In the genomic region with DNA sequence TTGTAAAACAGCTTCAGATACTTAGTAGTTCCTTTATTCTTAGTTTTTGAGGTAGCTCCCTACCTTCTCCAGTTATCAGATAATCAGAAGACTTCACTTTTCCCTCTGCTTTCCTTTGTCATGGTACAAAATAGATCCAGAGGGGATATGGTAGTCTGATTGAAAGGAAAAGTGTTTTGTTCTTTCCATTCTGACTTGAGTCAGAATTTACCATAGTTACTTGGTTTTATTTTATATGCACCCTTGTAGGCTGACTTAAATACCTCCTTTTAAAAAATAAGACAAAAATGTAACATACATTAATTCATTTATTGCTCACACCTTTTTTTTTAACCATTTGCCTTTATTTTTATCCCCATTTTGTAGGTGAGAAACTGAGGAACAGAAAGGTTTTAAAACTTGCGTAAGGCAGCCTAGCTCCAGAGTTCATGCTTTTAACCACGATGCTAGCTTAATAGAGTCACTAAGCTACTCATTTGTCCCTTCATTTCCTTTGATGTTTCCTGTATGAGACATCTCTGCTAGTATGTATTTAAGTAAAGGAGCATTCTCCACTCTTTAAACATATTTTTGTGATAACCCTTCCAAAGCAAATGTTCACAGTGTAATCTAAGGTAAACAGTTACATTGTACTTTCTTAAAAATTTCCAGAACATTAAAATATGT, we compare ENCODE assay signal across 11 cellular contexts.
DNase-seq lines count a peak whose midpoint lies in the region; ATAC-seq and TF ChIP-seq lines count a peak whose summit lies in the region.
"Had no signal": no experiment of that assay in that cellular context is flagged by ENCODE, and none has a peak within 500 bp of the region (broad histone marks: within the 10 kb centered on the region; RNA-seq: fewer than 3 reads in every experiment).

No MANE protein-coding gene starts in this region.

- no peak overlapping the region for H3K4me3 ChIP-seq in GM23338
- H3K4me3 ChIP-seq in smooth muscle cell = no peak overlapping the region

- H3K36me3 ChIP-seq in GM23338 (ENCODE audit: insufficient read depth) (no peaks in the 10 kb centered on the region), smooth muscle cell (ENCODE audit: low read depth) (no peaks in the 10 kb centered on the region)

- H3K4me3 Mint-ChIP-seq in GM23338 (no peak overlapping the region), T-helper 17 cell (peak overlapping the region; percentile 75)
- H3K4me3 Mint-ChIP-seq: activated CD4-positive, alpha-beta T cell treated with anti-CD3 and anti-CD28 coated beads, Interleukin-2, amount 10 ng/mL, durations not matched to agents 7 days and 5 days had no signal

- H3K4me1 Mint-ChIP-seq in GM23338 (no peaks in the 10 kb centered on the region), T-helper 17 cell (peaks cover 21% of the 10 kb centered on the region)

- DNase-seq in GM23338 (ENCODE audit: low spot score) (no peak), T-helper 17 cell (no peak), foreskin keratinocyte (no peak), smooth muscle cell (lab: John Stamatoyannopoulos, UW; ENCODE audit: unreplicated experiment) (no peak), hippocampal formation (lab: John Stamatoyannopoulos, UW) (no peak), sciatic nerve (ENCODE audit: low spot score) (no peak), 8988T (no peak)
- DNase-seq: activated CD4-positive, alpha-beta T cell treated with anti-CD3 and anti-CD28 coated beads, Interleukin-2, amount 10 ng/mL, durations not matched to agents 7 days and 5 days; NCI-H1092 had no signal

- no peaks in the 10 kb centered on the region for H3K9me3 Mint-ChIP-seq in GM23338
- H3K9me3 Mint-ChIP-seq: activated CD4-positive, alpha-beta T cell treated with anti-CD3 and anti-CD28 coated beads, Interleukin-2, amount 10 ng/mL, durations not matched to agents 7 days and 5 days had no signal

- H3K9me3 ChIP-seq in T-helper 17 cell (ENCODE audit: control insufficient read depth, low read length, poor library complexity, severe bottlenecking) (no peaks in the 10 kb centered on the region), smooth muscle cell (replicated peaks; ENCODE audit: low read depth) (no peaks in the 10 kb centered on the region)

- WGBS in smooth muscle cell (ENCODE audit: low lambda C conversion rate) = 13% methylated on average over 2 of the region's 2 CpGs

- H3K27ac ChIP-seq in GM23338 (ENCODE audit: low read depth) (no peak overlapping the region), foreskin keratinocyte (peak overlapping the region; percentile 28), smooth muscle cell (ENCODE audit: low read depth) (peak overlapping the region; percentile 92)
- H3K27ac ChIP-seq: RWPE1 had no signal

- H2AFZ ChIP-seq in GM23338 (no peak overlapping the region), smooth muscle cell (ENCODE audit: low read depth) (no peak overlapping the region)

- intact Hi-C loops in sciatic nerve (cut with DNase I) = no loop called here

- peak overlapping the region; percentile 45; the same call in 1 of the 2 replicates for H3K27ac Mint-ChIP-seq in GM23338
- H3K27ac Mint-ChIP-seq in T-helper 17 cell = no peak overlapping the region
- H3K27ac Mint-ChIP-seq: activated CD4-positive, alpha-beta T cell treated with anti-CD3 and anti-CD28 coated beads, Interleukin-2, amount 10 ng/mL, durations not matched to agents 7 days and 5 days had no signal

- H4K20me1 ChIP-seq in GM23338 (replicated peaks; ENCODE audit: insufficient read depth) (no peaks in the 10 kb centered on the region), smooth muscle cell (ENCODE audit: low read depth) (no peaks in the 10 kb centered on the region)

- H3K27me3 Mint-ChIP-seq in GM23338 (ENCODE audit: insufficient read depth, low read depth, poor library complexity) = peaks cover 5% of the 10 kb centered on the region
- no peaks in the 10 kb centered on the region for H3K27me3 Mint-ChIP-seq in T-helper 17 cell
- H3K27me3 Mint-ChIP-seq: activated CD4-positive, alpha-beta T cell treated with anti-CD3 and anti-CD28 coated beads, Interleukin-2, amount 10 ng/mL, durations not matched to agents 7 days and 5 days had no signal

- ATAC-seq in GM23338 = no peak
- peak; percentile 59 for ATAC-seq in T-helper 17 cell
- peak; percentile 45 for ATAC-seq in foreskin keratinocyte
- ATAC-seq in sciatic nerve = no peak
- ATAC-seq in HG03439 (IDR thresholded peaks at IDR 0.05; ENCODE audit: unreplicated experiment) = no peak

- H3F3A ChIP-seq in GM23338 (replicated peaks; ENCODE audit: low read depth) = no peaks in the 10 kb centered on the region
- peaks cover 22% of the 10 kb centered on the region for H3F3A ChIP-seq in smooth muscle cell (ENCODE audit: low read depth)

- H3K9me2 ChIP-seq in GM23338 (ENCODE audit: insufficient read depth) = no peaks in the 10 kb centered on the region

- H3K36me3 Mint-ChIP-seq in GM23338 (ENCODE audit: low read depth) (no peaks in the 10 kb centered on the region), T-helper 17 cell (ENCODE audit: low read depth) (peaks cover 13% of the 10 kb centered on the region)

- TF ChIP-seq CTCF in GM23338 (conservative IDR thresholded peaks at IDR 0.05; ENCODE audit: low read depth in 2 of 2) (no peak), foreskin keratinocyte (conservative IDR thresholded peaks at IDR 0.05) (no peak), smooth muscle cell (IDR thresholded peaks at IDR 0.05; ENCODE audit: borderline replicate concordance, insufficient read depth, poor library complexity, severe bottlenecking) (no peak)

- H3K27me3 ChIP-seq in GM23338 (ENCODE audit: insufficient read depth) (no peaks in the 10 kb centered on the region), foreskin keratinocyte (no peaks in the 10 kb centered on the region), smooth muscle cell (ENCODE audit: low read depth) (no peaks in the 10 kb centered on the region)

- H3K4me1 ChIP-seq in GM23338 (ENCODE audit: insufficient read depth) = no peaks in the 10 kb centered on the region
- peaks cover 20% of the 10 kb centered on the region for H3K4me1 ChIP-seq in foreskin keratinocyte
- H3K4me1 ChIP-seq in smooth muscle cell (ENCODE audit: low read depth) = peaks cover 12% of the 10 kb centered on the region

- H3K4me2 ChIP-seq in GM23338 (no peak overlapping the region), smooth muscle cell (peak overlapping the region; percentile 66)

- H3K79me2 ChIP-seq in GM23338 (replicated peaks; ENCODE audit: insufficient read depth) = no peaks in the 10 kb centered on the region; the same call in 1 of the 2 replicates
- H3K79me2 ChIP-seq in smooth muscle cell (ENCODE audit: low read depth) = peaks cover 6% of the 10 kb centered on the region

- H3K9ac ChIP-seq in smooth muscle cell (ENCODE audit: low read depth) = peak overlapping the region; percentile 8

TF ChIP-seq in GM23338, 12 proteins besides CTCF, POLR2A, EP300 and RAD21 (continues in another document):
- TF ChIP-seq EZH2phosphoT487 (IDR thresholded peaks at IDR 0.05; ENCODE audit: unreplicated experiment) = no peak
- TF ChIP-seq STAT1 (IDR thresholded peaks at IDR 0.05; ENCODE audit: unreplicated experiment) = no peak
- TF ChIP-seq, protein P1, sequence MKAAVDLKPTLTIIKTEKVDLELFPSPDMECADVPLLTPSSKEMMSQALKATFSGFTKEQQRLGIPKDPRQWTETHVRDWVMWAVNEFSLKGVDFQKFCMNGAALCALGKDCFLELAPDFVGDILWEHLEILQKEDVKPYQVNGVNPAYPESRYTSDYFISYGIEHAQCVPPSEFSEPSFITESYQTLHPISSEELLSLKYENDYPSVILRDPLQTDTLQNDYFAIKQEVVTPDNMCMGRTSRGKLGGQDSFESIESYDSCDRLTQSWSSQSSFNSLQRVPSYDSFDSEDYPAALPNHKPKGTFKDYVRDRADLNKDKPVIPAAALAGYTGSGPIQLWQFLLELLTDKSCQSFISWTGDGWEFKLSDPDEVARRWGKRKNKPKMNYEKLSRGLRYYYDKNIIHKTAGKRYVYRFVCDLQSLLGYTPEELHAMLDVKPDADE (IDR thresholded peaks at IDR 0.05) = no peak
- TF ChIP-seq NANOG (IDR thresholded peaks at IDR 0.05; ENCODE audit: borderline replicate concordance) = no peak
- no peak for TF ChIP-seq JUNB (IDR thresholded peaks at IDR 0.05; ENCODE audit: unreplicated experiment)
- TF ChIP-seq ZNF331 (CRISPR knock-in tag; IDR thresholded peaks at IDR 0.05; ENCODE audit: low read depth) = no peak

Comparison
In these comparisons a context has a peak if more than half of its experiments do, and no peak if none do; other contexts are left out.
1. ATAC-seq: peak in T-helper 17 cell (single experiment) and foreskin keratinocyte (single experiment); none in GM23338 (single experiment), sciatic nerve (single experiment) and HG03439 (single experiment).